19 cellular contexts compared by ENCODE assay signal in genomic region chr10:30420774-30421173, GRCh38. TPM values are rescaled to one million over a fixed set of nuclear protein-coding genes. Genes with fewer than 3 reads are reported as not detected.
A peak's percentile ranks its signal among the peaks of the same experiment; 100 is the strongest.
DNase-seq lines count a peak whose midpoint lies in the region; ATAC-seq and TF ChIP-seq lines count a peak whose summit lies in the region.
"Had no signal": no experiment of that assay in that cellular context is flagged by ENCODE, and none has a peak within 500 bp of the region (broad histone marks: within the 10 kb centered on the region; RNA-seq: fewer than 3 reads in every experiment).

No MANE protein-coding gene starts in this region.

- CTCF ChIA-PET in OCI-LY7 (lab: Charles Lee; ENCODE audit: unreplicated experiment): interaction anchor here (1.2 kb wide), 1 partner anchor 18 kb away, joined by 3 read pairs; no protein-coding TSS in a partner anchor
- CTCF ChIA-PET in activated CD4-positive, alpha-beta memory T cell treated with anti-CD3 and anti-CD28 coated beads for 36 hours (lab: Charles Lee): interaction anchor here (0.8 to 3.9 kb wide), 2 partner anchors 13 to 15 kb away, joined by 3 to 18 read pairs; partner anchors contain the start of gene MAP3K8

- peaks cover 59% of the 10 kb centered on the region for H3K4me1 Mint-ChIP-seq in stimulated activated naive CD8-positive, alpha-beta T cell treated with anti-CD3 and anti-CD28 coated beads, Interleukin-15, Interleukin-2, amounts not matched to agents 100 ng/mL and 50 ng/mL, for 24 hours (ENCODE audit: low read depth)
- peaks cover 32% of the 10 kb centered on the region for H3K4me1 Mint-ChIP-seq in activated CD4-positive, alpha-beta memory T cell treated with anti-CD3 and anti-CD28 coated beads for 36 hours (ENCODE audit: low read depth)

- no peaks in the 10 kb centered on the region for H3K27me3 Mint-ChIP-seq in stimulated activated naive CD8-positive, alpha-beta T cell treated with anti-CD3 and anti-CD28 coated beads, Interleukin-15, Interleukin-2, amounts not matched to agents 100 ng/mL and 50 ng/mL, for 24 hours
- H3K27me3 Mint-ChIP-seq in activated CD4-positive, alpha-beta memory T cell treated with anti-CD3 and anti-CD28 coated beads for 36 hours: no peaks in the 10 kb centered on the region
- H3K27me3 Mint-ChIP-seq: activated CD4-positive, alpha-beta memory T cell treated with anti-CD3 and anti-CD28 coated beads, Interleukin-2, amount 10 ng/mL, durations not matched to agents 7 days and 5 days had no signal

- H3K27ac Mint-ChIP-seq in stimulated activated naive CD8-positive, alpha-beta T cell treated with anti-CD3 and anti-CD28 coated beads, Interleukin-15, Interleukin-2, amounts not matched to agents 100 ng/mL and 50 ng/mL, for 24 hours: peak overlapping the region; percentile 76
- no peak overlapping the region for H3K27ac Mint-ChIP-seq in activated CD4-positive, alpha-beta memory T cell treated with anti-CD3 and anti-CD28 coated beads for 36 hours
- H3K27ac Mint-ChIP-seq: activated CD4-positive, alpha-beta memory T cell treated with anti-CD3 and anti-CD28 coated beads, Interleukin-2, amount 10 ng/mL, durations not matched to agents 7 days and 5 days; WTC11 had no signal

- POLR2A ChIA-PET in OCI-LY7 (lab: Charles Lee): interaction anchor here (0.6 to 4.9 kb wide), 5 partner anchors 9 to 113 kb away, joined by 3 to 31 read pairs (median 8); partner anchors contain the start of gene MAP3K8
- POLR2A ChIA-PET in activated CD4-positive, alpha-beta memory T cell treated with anti-CD3 and anti-CD28 coated beads for 36 hours (lab: Charles Lee): interaction anchor here (1.1 to 3.0 kb wide), 5 partner anchors 9 to 109 kb away, joined by 3 to 16 read pairs (median 3); partner anchors contain the start of gene MAP3K8

- no peaks in the 10 kb centered on the region for H3K9me2 ChIP-seq in OCI-LY7 (ENCODE audit: insufficient read depth, low read length)

- peak overlapping the region; percentile 52; the same call in 1 of the 2 replicates for H2AFZ ChIP-seq in OCI-LY7 (ENCODE audit: low read length)

- no peaks in the 10 kb centered on the region for H3K36me3 Mint-ChIP-seq in stimulated activated naive CD8-positive, alpha-beta T cell treated with anti-CD3 and anti-CD28 coated beads, Interleukin-15, Interleukin-2, amounts not matched to agents 100 ng/mL and 50 ng/mL, for 24 hours (ENCODE audit: low read depth)
- H3K36me3 Mint-ChIP-seq in activated CD4-positive, alpha-beta memory T cell treated with anti-CD3 and anti-CD28 coated beads for 36 hours: no peaks in the 10 kb centered on the region
- H3K36me3 Mint-ChIP-seq: WTC11 had no signal

- H3K79me2 ChIP-seq in OCI-LY7 (ENCODE audit: insufficient read depth, low read depth, low read length): no peaks in the 10 kb centered on the region

- DNase-seq in stimulated activated naive CD8-positive, alpha-beta T cell treated with anti-CD3 and anti-CD28 coated beads, Interleukin-15, Interleukin-2, amounts not matched to agents 100 U/mL and 50 U/mL, for 24 hours: no peak
- DNase-seq in OCI-LY7 (ENCODE audit: low spot score): no peak
- no peak for DNase-seq in erythroblast (lab: John Stamatoyannopoulos, UW)
- no peak for DNase-seq in retina
- no peak for DNase-seq in activated CD4-positive, alpha-beta memory T cell treated with anti-CD3 and anti-CD28 coated beads for 36 hours
- DNase-seq: activated CD4-positive, alpha-beta memory T cell treated with anti-CD3 and anti-CD28 coated beads, Interleukin-2, amount 10 ng/mL, durations not matched to agents 7 days and 5 days; activated gamma-delta T cell; amniotic stem cell; C1 segment of cervical spinal cord; cortex of kidney; kidney glomerular epithelial cell; NCI-H2171; NCI-H526; T-helper 9 cell had no signal

- no peak for ATAC-seq in stimulated activated naive CD8-positive, alpha-beta T cell treated with anti-CD3 and anti-CD28 coated beads, Interleukin-15, Interleukin-2, amounts not matched to agents 100 U/mL and 50 U/mL, for 24 hours
- ATAC-seq in HG02981 (IDR thresholded peaks at IDR 0.05; ENCODE audit: unreplicated experiment) (peak; percentile 20), GM18873 (IDR thresholded peaks at IDR 0.05; ENCODE audit: low FRiP score, unreplicated experiment) (no peak)
- ATAC-seq: WTC11 had no signal

- TF ChIP-seq CTCF in OCI-LY7 (conservative IDR thresholded peaks at IDR 0.05; ENCODE audit: low read length): no peak

- H3K4me2 ChIP-seq in OCI-LY7 (ENCODE audit: low read length): peak overlapping the region; percentile 40

- no peaks in the 10 kb centered on the region for H3K9me3 ChIP-seq in OCI-LY7 (ENCODE audit: low read length)

- H3K4me1 ChIP-seq in OCI-LY7 (ENCODE audit: insufficient read depth, low read length, poor library complexity, severe bottlenecking): peaks cover 39% of the 10 kb centered on the region

- TF ChIP-seq POLR2A in erythroblast (IDR thresholded peaks at IDR 0.05; ENCODE audit: low read length): no peak

- BruUV-seq in OCI-LY7 (replicated peaks; lab: Mats Ljungman, UMichigan): no TSS peak

- intact Hi-C loops in OCI-LY7 (cut with micrococcal nuclease; ENCODE audit: unreplicated experiment): no loop called here
- intact Hi-C loops in activated CD4-positive, alpha-beta memory T cell treated with anti-CD3 and anti-CD28 coated beads for 36 hours (cut with micrococcal nuclease): no loop called here

- no peaks in the 10 kb centered on the region for H3K9me3 Mint-ChIP-seq in stimulated activated naive CD8-positive, alpha-beta T cell treated with anti-CD3 and anti-CD28 coated beads, Interleukin-15, Interleukin-2, amounts not matched to agents 100 ng/mL and 50 ng/mL, for 24 hours
- H3K9me3 Mint-ChIP-seq in activated CD4-positive, alpha-beta memory T cell treated with anti-CD3 and anti-CD28 coated beads for 36 hours: no peaks in the 10 kb centered on the region
- H3K9me3 Mint-ChIP-seq: activated CD4-positive, alpha-beta memory T cell treated with anti-CD3 and anti-CD28 coated beads, Interleukin-2, amount 10 ng/mL, durations not matched to agents 7 days and 5 days; WTC11 had no signal

- H4K20me1 ChIP-seq in OCI-LY7 (ENCODE audit: insufficient read depth, low read length): no peaks in the 10 kb centered on the region

- H3K27ac ChIP-seq in OCI-LY7 (ENCODE audit: low read depth, low read length, poor library complexity, severe bottlenecking): no peak overlapping the region

- peak overlapping the region; percentile 11 for H3K4me3 Mint-ChIP-seq in stimulated activated naive CD8-positive, alpha-beta T cell treated with anti-CD3 and anti-CD28 coated beads, Interleukin-15, Interleukin-2, amounts not matched to agents 100 ng/mL and 50 ng/mL, for 24 hours
- no peak overlapping the region for H3K4me3 Mint-ChIP-seq in activated CD4-positive, alpha-beta memory T cell treated with anti-CD3 and anti-CD28 coated beads for 36 hours
- H3K4me3 Mint-ChIP-seq: activated CD4-positive, alpha-beta memory T cell treated with anti-CD3 and anti-CD28 coated beads, Interleukin-2, amount 10 ng/mL, durations not matched to agents 7 days and 5 days; WTC11 had no signal

- no peak overlapping the region for H3K4me3 ChIP-seq in OCI-LY7 (ENCODE audit: low read depth, low read length, poor library complexity, severe bottlenecking)
- H3K4me3 ChIP-seq: K562 had no signal

- no peaks in the 10 kb centered on the region for H3K36me3 ChIP-seq in OCI-LY7 (ENCODE audit: insufficient read depth, low read length)

RNA-seq across cellular contexts. Expression of gene MAP3K8, which starts 13.2 kb away (rescaled TPM):
- total RNA-seq in OCI-LY7 (2014; rRNA removed; shearing (Covaris generic)): 5.0 and 10.8 TPM in 2 replicates
- total RNA-seq in OCI-LY7 (2022): 21.6 and 21.9 TPM in 2 replicates
- 10 to 100 TPM; 36.5 to 40.6 TPM for total RNA-seq in activated CD4-positive, alpha-beta memory T cell treated with anti-CD3 and anti-CD28 coated beads for 36 hours
